Comparison of ENCODE assay signal across 1 cellular context in the genomic region with DNA sequence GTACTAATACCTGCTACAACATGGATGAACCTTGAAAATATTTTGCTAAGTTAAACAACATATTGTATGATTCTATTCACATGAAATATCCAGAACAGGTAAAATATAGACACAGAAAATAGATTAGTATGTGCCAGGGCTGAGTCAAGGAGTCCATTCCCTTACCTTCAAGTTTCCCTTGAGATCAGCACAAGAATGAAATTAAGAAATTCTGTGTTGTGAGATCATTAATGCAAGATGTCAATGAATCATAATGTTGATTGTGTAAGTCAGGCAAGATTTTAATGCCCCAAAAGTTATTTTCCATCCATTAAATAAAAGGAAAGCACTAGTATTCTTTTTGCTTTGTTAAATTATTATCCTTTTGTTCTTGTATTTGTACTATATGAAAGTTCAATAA.
TF ChIP-seq lines count a peak whose summit lies in the region.

No MANE protein-coding gene starts in this region.

TF ChIP-seq in WTC11, 78 proteins besides CTCF, POLR2A, EP300 and RAD21 (continued from another document):
- TF ChIP-seq, protein P1, sequence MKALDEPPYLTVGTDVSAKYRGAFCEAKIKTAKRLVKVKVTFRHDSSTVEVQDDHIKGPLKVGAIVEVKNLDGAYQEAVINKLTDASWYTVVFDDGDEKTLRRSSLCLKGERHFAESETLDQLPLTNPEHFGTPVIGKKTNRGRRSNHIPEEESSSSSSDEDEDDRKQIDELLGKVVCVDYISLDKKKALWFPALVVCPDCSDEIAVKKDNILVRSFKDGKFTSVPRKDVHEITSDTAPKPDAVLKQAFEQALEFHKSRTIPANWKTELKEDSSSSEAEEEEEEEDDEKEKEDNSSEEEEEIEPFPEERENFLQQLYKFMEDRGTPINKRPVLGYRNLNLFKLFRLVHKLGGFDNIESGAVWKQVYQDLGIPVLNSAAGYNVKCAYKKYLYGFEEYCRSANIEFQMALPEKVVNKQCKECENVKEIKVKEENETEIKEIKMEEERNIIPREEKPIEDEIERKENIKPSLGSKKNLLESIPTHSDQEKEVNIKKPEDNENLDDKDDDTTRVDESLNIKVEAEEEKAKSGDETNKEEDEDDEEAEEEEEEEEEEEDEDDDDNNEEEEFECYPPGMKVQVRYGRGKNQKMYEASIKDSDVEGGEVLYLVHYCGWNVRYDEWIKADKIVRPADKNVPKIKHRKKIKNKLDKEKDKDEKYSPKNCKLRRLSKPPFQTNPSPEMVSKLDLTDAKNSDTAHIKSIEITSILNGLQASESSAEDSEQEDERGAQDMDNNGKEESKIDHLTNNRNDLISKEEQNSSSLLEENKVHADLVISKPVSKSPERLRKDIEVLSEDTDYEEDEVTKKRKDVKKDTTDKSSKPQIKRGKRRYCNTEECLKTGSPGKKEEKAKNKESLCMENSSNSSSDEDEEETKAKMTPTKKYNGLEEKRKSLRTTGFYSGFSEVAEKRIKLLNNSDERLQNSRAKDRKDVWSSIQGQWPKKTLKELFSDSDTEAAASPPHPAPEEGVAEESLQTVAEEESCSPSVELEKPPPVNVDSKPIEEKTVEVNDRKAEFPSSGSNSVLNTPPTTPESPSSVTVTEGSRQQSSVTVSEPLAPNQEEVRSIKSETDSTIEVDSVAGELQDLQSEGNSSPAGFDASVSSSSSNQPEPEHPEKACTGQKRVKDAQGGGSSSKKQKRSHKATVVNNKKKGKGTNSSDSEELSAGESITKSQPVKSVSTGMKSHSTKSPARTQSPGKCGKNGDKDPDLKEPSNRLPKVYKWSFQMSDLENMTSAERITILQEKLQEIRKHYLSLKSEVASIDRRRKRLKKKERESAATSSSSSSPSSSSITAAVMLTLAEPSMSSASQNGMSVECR (CRISPR knock-in tag; IDR thresholded peaks at IDR 0.05; ENCODE audit: borderline replicate concordance), result no peak
- no peak for TF ChIP-seq KAT7 (CRISPR knock-in tag; IDR thresholded peaks at IDR 0.05; ENCODE audit: borderline replicate concordance)
- TF ChIP-seq, protein P2, sequence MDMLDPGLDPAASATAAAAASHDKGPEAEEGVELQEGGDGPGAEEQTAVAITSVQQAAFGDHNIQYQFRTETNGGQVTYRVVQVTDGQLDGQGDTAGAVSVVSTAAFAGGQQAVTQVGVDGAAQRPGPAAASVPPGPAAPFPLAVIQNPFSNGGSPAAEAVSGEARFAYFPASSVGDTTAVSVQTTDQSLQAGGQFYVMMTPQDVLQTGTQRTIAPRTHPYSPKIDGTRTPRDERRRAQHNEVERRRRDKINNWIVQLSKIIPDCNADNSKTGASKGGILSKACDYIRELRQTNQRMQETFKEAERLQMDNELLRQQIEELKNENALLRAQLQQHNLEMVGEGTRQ (CRISPR knock-in tag; IDR thresholded peaks at IDR 0.05), result no peak
- no peak for TF ChIP-seq NFE2L1 (CRISPR knock-in tag; IDR thresholded peaks at IDR 0.05)
- TF ChIP-seq, protein P3, sequence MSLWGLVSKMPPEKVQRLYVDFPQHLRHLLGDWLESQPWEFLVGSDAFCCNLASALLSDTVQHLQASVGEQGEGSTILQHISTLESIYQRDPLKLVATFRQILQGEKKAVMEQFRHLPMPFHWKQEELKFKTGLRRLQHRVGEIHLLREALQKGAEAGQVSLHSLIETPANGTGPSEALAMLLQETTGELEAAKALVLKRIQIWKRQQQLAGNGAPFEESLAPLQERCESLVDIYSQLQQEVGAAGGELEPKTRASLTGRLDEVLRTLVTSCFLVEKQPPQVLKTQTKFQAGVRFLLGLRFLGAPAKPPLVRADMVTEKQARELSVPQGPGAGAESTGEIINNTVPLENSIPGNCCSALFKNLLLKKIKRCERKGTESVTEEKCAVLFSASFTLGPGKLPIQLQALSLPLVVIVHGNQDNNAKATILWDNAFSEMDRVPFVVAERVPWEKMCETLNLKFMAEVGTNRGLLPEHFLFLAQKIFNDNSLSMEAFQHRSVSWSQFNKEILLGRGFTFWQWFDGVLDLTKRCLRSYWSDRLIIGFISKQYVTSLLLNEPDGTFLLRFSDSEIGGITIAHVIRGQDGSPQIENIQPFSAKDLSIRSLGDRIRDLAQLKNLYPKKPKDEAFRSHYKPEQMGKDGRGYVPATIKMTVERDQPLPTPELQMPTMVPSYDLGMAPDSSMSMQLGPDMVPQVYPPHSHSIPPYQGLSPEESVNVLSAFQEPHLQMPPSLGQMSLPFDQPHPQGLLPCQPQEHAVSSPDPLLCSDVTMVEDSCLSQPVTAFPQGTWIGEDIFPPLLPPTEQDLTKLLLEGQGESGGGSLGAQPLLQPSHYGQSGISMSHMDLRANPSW (CRISPR knock-in tag; conservative IDR thresholded peaks at IDR 0.05; ENCODE audit: low read depth), result no peak
- TF ChIP-seq, protein P4, sequence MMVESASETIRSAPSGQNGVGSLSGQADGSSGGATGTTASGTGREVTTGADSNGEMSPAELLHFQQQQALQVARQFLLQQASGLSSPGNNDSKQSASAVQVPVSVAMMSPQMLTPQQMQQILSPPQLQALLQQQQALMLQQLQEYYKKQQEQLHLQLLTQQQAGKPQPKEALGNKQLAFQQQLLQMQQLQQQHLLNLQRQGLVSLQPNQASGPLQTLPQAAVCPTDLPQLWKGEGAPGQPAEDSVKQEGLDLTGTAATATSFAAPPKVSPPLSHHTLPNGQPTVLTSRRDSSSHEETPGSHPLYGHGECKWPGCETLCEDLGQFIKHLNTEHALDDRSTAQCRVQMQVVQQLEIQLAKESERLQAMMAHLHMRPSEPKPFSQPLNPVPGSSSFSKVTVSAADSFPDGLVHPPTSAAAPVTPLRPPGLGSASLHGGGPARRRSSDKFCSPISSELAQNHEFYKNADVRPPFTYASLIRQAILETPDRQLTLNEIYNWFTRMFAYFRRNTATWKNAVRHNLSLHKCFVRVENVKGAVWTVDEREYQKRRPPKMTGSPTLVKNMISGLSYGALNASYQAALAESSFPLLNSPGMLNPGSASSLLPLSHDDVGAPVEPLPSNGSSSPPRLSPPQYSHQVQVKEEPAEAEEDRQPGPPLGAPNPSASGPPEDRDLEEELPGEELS (CRISPR knock-in tag; IDR thresholded peaks at IDR 0.05), result no peak
- TF ChIP-seq, protein P5, sequence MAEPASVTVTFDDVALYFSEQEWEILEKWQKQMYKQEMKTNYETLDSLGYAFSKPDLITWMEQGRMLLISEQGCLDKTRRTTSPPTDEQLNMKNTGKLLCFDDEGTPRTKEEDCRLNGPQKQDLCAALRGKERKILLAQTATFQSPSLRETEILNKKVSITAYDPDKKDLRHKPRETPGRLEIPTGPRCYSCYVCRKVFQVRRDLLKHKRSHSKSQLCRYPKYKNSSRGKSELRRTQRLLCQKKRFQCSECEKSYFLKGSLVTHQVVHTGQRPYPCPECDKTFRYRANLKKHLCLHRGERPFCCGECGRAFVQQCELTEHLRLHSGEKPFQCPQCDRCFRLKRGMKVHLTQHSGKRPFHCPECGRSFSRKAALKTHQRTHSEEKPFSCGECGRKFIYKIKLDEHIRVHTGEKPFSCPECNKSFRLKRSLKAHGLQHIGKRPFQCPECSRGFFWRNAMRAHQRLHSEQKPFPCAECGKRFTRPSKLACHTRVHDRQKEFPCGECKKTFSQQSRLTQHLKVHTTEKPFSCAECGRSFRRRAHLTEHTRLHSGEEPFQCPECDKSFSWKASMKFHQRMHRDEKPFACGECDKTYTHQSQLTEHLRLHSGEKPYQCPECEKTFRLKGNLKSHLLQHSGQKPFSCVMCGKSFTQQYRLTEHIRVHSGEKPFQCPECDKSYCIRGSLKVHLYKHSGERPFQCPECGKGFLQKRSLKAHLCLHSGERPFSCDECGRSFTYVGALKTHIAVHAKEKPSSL (CRISPR knock-in tag; conservative IDR thresholded peaks at IDR 0.05), result no peak
- no peak for TF ChIP-seq TEAD1 (CRISPR knock-in tag; IDR thresholded peaks at IDR 0.05)
